ENCODE assay signal across 8 cellular contexts in the genomic region with DNA sequence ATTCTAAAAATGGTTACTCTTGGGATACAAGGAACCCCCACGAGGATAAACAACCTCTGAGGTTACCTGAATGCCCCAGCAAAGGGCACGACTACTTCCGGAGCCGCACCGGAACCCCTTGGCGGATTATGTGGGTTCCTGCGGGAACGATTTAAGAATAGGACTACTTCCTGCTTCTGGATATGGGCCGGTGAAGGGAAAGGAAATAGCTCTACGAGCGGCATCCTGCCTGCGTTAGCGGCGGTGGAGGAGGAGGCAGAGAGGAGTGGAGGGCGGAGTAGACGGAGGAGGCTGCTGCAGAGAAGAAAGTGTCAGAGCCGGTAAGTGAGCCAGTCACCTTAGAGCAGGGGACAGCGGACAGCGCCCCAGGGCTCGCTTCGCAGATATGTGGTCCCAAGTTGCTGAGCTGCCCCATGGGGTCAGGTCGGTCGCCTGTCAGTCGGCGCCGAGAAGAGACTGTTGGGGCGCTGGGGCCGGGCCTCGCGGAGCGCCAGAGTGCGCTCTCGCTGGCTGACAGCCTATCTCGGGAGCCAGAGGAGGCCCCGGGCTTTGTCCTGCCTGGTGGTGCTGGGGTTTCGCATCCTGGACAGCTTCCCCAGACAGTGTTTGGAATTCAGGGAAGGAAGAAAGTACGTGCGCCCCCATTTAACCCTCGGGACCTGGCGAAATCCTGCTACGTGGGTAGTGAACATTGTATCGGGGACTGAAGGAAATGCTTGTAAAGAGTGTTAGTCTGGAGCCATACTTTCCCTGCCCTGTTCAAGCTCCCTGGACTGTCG. TPM values are rescaled to one million over a fixed set of nuclear protein-coding genes. Genes with fewer than 3 reads are reported as not detected.
A peak's percentile ranks its signal among the peaks of the same experiment; 100 is the strongest.
DNase-seq lines count a peak whose midpoint lies in the region; ATAC-seq and TF ChIP-seq lines count a peak whose summit lies in the region.

A gene with protein sequence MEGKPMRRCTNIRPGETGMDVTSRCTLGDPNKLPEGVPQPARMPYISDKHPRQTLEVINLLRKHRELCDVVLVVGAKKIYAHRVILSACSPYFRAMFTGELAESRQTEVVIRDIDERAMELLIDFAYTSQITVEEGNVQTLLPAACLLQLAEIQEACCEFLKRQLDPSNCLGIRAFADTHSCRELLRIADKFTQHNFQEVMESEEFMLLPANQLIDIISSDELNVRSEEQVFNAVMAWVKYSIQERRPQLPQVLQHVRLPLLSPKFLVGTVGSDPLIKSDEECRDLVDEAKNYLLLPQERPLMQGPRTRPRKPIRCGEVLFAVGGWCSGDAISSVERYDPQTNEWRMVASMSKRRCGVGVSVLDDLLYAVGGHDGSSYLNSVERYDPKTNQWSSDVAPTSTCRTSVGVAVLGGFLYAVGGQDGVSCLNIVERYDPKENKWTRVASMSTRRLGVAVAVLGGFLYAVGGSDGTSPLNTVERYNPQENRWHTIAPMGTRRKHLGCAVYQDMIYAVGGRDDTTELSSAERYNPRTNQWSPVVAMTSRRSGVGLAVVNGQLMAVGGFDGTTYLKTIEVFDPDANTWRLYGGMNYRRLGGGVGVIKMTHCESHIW (plus strand): TSS at position 223 of the 779 bp plus-strand sequence. CDS start 1,063 bp downstream, outside the sequence.

- H4K8ac ChIP-seq in trophoblast cell (ENCODE audit: low read depth, low read length) = peak within 1 kb of the TSS; percentile 88

- peak within 1 kb of the TSS; percentile 89 for H3K9ac ChIP-seq in trophoblast cell (ENCODE audit: low read length)

- no peaks in the 10 kb centered on the region for H3K9me3 Mint-ChIP-seq in activated naive CD8-positive, alpha-beta T cell treated with anti-CD3 and anti-CD28 coated beads, Interleukin-2, amount 50 U/mL, for 24 hours

- no peak for TF ChIP-seq EP300 in transverse colon (IDR thresholded peaks at IDR 0.05; ENCODE audit: low read depth)

- intact Hi-C loops in cardiac septum (cut with DNase I) (loop anchor here (2.0 to 5.0 kb wide), 3 partner anchors 107 to 284 kb away; partner anchors contain the start of genes CENPL, DARS2 and PRDX6), transverse colon (cut with DNase I; ENCODE audit: low total_unique reads) (no loop called here)

- H3K14ac ChIP-seq in trophoblast cell (ENCODE audit: low read length) = peak within 1 kb of the TSS; percentile 63

- no peaks in the 10 kb centered on the region for H3K9me3 ChIP-seq in trophoblast cell (ENCODE audit: insufficient read depth, low read depth, low read length)
- H3K9me3 ChIP-seq in transverse colon = no peaks in the 10 kb centered on the region

- H3K79me1 ChIP-seq in trophoblast cell (ENCODE audit: low read length) = peaks cover 4% of the 10 kb centered on the region

- H3K4me1 ChIP-seq in trophoblast cell (ENCODE audit: control insufficient read depth in 1 of 2, insufficient read depth in 2 of 2, low read length in 2 of 2) (no peaks in the 10 kb centered on the region), transverse colon (peaks cover 5 to 29% (median 17%) of the 10 kb centered on the region in 4 donors)

- H3K36me3 ChIP-seq in trophoblast cell (ENCODE audit: control insufficient read depth in 1 of 2, insufficient read depth in 2 of 2, low read length in 2 of 2) (no peaks in the 10 kb centered on the region), transverse colon (no peaks in the 10 kb centered on the region)

- H3K27ac Mint-ChIP-seq in activated naive CD8-positive, alpha-beta T cell treated with anti-CD3 and anti-CD28 coated beads, Interleukin-2, amount 50 U/mL, for 24 hours = peak within 1 kb of the TSS; percentile 93

- H3K4me3 Mint-ChIP-seq in activated naive CD8-positive, alpha-beta T cell treated with anti-CD3 and anti-CD28 coated beads, Interleukin-2, amount 50 U/mL, for 24 hours = peak within 1 kb of the TSS; percentile 95

- H3K23ac ChIP-seq in trophoblast cell (ENCODE audit: low read length) = no peak within 1 kb of the TSS

- peak within 1 kb of the TSS; percentile 6 for H3K18ac ChIP-seq in trophoblast cell (ENCODE audit: low read length)

- H3K4me2 ChIP-seq in trophoblast cell (ENCODE audit: low read length) = peak within 1 kb of the TSS; percentile 88

- H3K79me2 ChIP-seq in trophoblast cell (ENCODE audit: control insufficient read depth, insufficient read depth, low read length, poor library complexity) = no peaks in the 10 kb centered on the region

- in situ Hi-C loops in transverse colon (cut with MboI; ENCODE audit: low pct_ligation_motif_present in 1 of 4, low pct_unique_long_range_greater_than_20kb in 1 of 4, low sequenced_read_pairs in 3 of 4) = no loop called here

- H3K27ac ChIP-seq in trophoblast cell (ENCODE audit: low read depth, low read length) (peak within 1 kb of the TSS; percentile 62), transverse colon (peak within 1 kb of the TSS; percentile 94 to 97 (median 95))

- no CpG with 5 or more reads among the region's 43 CpGs for WGBS in trophoblast cell (ENCODE audit: extremely low coverage, insufficient coverage, insufficient read length)
- 0 to 1% methylated on average over 1 to 41 of the region's 43 CpGs for WGBS in transverse colon (ENCODE audit: low coverage in 1 of 2), 2 donors

- peak; percentile 93 for ATAC-seq in HG02763 (IDR thresholded peaks at IDR 0.05; ENCODE audit: unreplicated experiment)
- ATAC-seq in activated naive CD8-positive, alpha-beta T cell treated with anti-CD3 and anti-CD28 coated beads, Interleukin-2, amount 50 U/mL, for 24 hours = peak; percentile 99

- H2BK120ac ChIP-seq in trophoblast cell (ENCODE audit: insufficient read depth, low read length, poor library complexity) = no peak within 1 kb of the TSS

- peak within 1 kb of the TSS; percentile 89 for H2AFZ ChIP-seq in trophoblast cell (ENCODE audit: insufficient read depth, low read length, poor library complexity)

- H3K36me3 Mint-ChIP-seq in activated naive CD8-positive, alpha-beta T cell treated with anti-CD3 and anti-CD28 coated beads, Interleukin-2, amount 50 U/mL, for 24 hours (ENCODE audit: low read depth) = peaks cover 4% of the 10 kb centered on the region

- peaks cover 12% of the 10 kb centered on the region for H3K27me3 Mint-ChIP-seq in activated naive CD8-positive, alpha-beta T cell treated with anti-CD3 and anti-CD28 coated beads, Interleukin-2, amount 50 U/mL, for 24 hours

- H4K12ac ChIP-seq in trophoblast cell (ENCODE audit: low read depth, low read length) = peak within 1 kb of the TSS; percentile 49

- H2BK12ac ChIP-seq in trophoblast cell (ENCODE audit: low read length) = no peak within 1 kb of the TSS

- H3K4me3 ChIP-seq in trophoblast cell (ENCODE audit: low read depth, low read length) (peak within 1 kb of the TSS; percentile 92), transverse colon (peak within 1 kb of the TSS; percentile 58 to 77 (median 70))

- no peak within 1 kb of the TSS for H3K4ac ChIP-seq in trophoblast cell (ENCODE audit: low read depth, low read length)

- H3K27me3 ChIP-seq in trophoblast cell (ENCODE audit: insufficient read depth, low read length) = no peaks in the 10 kb centered on the region
- H3K27me3 ChIP-seq in transverse colon = peaks cover 24% of the 10 kb centered on the region

- peaks cover 26% of the 10 kb centered on the region for H3K4me1 Mint-ChIP-seq in activated naive CD8-positive, alpha-beta T cell treated with anti-CD3 and anti-CD28 coated beads, Interleukin-2, amount 50 U/mL, for 24 hours

- peak; percentile 16 for TF ChIP-seq CTCF in GM12873 (IDR thresholded peaks at IDR 0.05; ENCODE audit: insufficient read depth, low read depth, low read length, missing control alignments)
- TF ChIP-seq CTCF in transverse colon (IDR thresholded peaks at IDR 0.05) = peak in 1 of 5 experiments; percentile 31

- DNase-seq in NCI-H1417 treated with DMSO at 0.1 percent for 48 hours (lab: John Stamatoyannopoulos, UW) = peak; percentile 79
- DNase-seq in SW480 (ENCODE audit: low spot score) = peak; percentile 95
- peak; percentile 82 for DNase-seq in activated naive CD8-positive, alpha-beta T cell treated with anti-CD3 and anti-CD28 coated beads, Interleukin-2, amount 50 U/mL, for 24 hours
- DNase-seq in cardiac septum (ENCODE audit: low spot score) = peak; percentile 90
- peak; percentile 88 to 95 for DNase-seq in trophoblast cell
- peak; percentile 86 for DNase-seq in transverse colon

- H2AK5ac ChIP-seq in trophoblast cell (ENCODE audit: low read length) = no peak within 1 kb of the TSS

- peak within 1 kb of the TSS; percentile 19 for H2BK5ac ChIP-seq in trophoblast cell (ENCODE audit: low read depth, low read length, poor library complexity)

- TF ChIP-seq POLR2A in transverse colon (IDR thresholded peaks at IDR 0.05) = peak; percentile 82

- H4K91ac ChIP-seq in trophoblast cell (ENCODE audit: low read depth, low read length) = peak within 1 kb of the TSS; percentile 15

RNA-seq across cellular contexts. Expression of the gene that starts here (rescaled TPM):
- 17.1 TPM for total RNA-seq in cardiac septum
- polyA plus RNA-seq in trophoblast cell (2013) = 7.7 and 7.9 TPM in 2 replicates
- 10 to 100 TPM in 3 of 4 donors, 1 to 10 TPM in 1; 7.9 to 39.7 (median 27.8) TPM for total RNA-seq in transverse colon

Comparison
In these comparisons a context has a peak if more than half of its experiments do, and no peak if none do; other contexts are left out.
1. Peak in every context shown above with its lines: DNase-seq, ATAC-seq, H3K4me3 ChIP-seq and H3K27ac ChIP-seq.